ENCODE assay signal across 14 cellular contexts in the genomic region with DNA sequence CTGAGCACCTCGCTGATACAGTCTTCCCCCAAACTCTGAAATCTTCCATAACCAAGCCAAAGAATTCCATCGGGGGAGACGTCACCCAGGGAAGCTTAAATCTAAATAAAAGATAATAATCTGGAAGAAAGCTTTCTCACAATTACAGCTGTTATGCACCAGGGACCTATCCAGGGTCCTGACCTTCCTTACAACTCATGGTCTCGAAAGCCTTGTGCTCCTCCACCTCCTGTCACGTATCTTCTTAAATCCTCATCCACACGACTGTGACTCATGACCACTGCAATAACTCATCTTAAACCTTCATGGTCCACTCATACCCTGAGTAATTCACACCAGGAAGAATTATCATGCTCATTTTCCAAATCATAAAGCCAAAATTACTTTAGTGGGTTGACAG.
DNase-seq lines count a peak whose midpoint lies in the region; ATAC-seq and TF ChIP-seq lines count a peak whose summit lies in the region.
"Had no signal": no experiment of that assay in that cellular context is flagged by ENCODE, and none has a peak within 500 bp of the region (broad histone marks: within the 10 kb centered on the region; RNA-seq: fewer than 3 reads in every experiment).

No MANE protein-coding gene starts in this region.

- no TSS peak for BruUV-seq in A673 (replicated peaks; lab: Mats Ljungman, UMichigan)

- H3K4me3 ChIP-seq in A673 (ENCODE audit: low read depth, low read length, poor library complexity, severe bottlenecking): no peak overlapping the region
- no peak overlapping the region for H3K4me3 ChIP-seq in foreskin fibroblast (ENCODE audit: low read depth in 1 of 2, low read length in 2 of 2)
- H3K4me3 ChIP-seq: testis had no signal

- DNase-seq in A673 (ENCODE audit: low spot score) (peak; percentile 9), RWPE1 (ENCODE audit: low spot score) (peak; percentile 4), foreskin fibroblast (peak; percentile 1 to 3), NAMALWA (ENCODE audit: low spot score) (no peak)
- DNase-seq in activated CD4-positive, alpha-beta T cell treated with anti-CD3 and anti-CD28 coated beads for 1 hour: no peak
- DNase-seq: ACHN; activated naive CD4-positive, alpha-beta T cell; dermis blood vessel endothelial cell; GF-D8 had no signal

- intact Hi-C loops in A673 (cut with micrococcal nuclease; ENCODE audit: unreplicated experiment): no loop called here

- no peaks in the 10 kb centered on the region for H3K27me3 ChIP-seq in A673 (replicated peaks; ENCODE audit: insufficient read depth, low read depth, low read length, poor library complexity)
- H3K27me3 ChIP-seq: testis had no signal

- no peak for TF ChIP-seq CTCF in A673 (conservative IDR thresholded peaks at IDR 0.05; ENCODE audit: low read depth, low read length)
- no peak for TF ChIP-seq CTCF in RWPE1 (conservative IDR thresholded peaks at IDR 0.05; ENCODE audit: low read depth)
- TF ChIP-seq CTCF in foreskin fibroblast (IDR thresholded peaks at IDR 0.05; ENCODE audit: low read depth, low read length): no peak

- H3K9me3 ChIP-seq in A673 (ENCODE audit: low read depth, low read length, poor library complexity, severe bottlenecking): no peaks in the 10 kb centered on the region
- H3K9me3 ChIP-seq: testis had no signal

- ATAC-seq in HG02840 (IDR thresholded peaks at IDR 0.05; ENCODE audit: low FRiP score, unreplicated experiment) (no peak), HG03342 (IDR thresholded peaks at IDR 0.05; ENCODE audit: unreplicated experiment) (no peak)
- ATAC-seq: WTC11 had no signal

- no peaks in the 10 kb centered on the region for H3K36me3 ChIP-seq in A673 (ENCODE audit: insufficient read depth, low read length, poor library complexity, severe bottlenecking)

- CTCF ChIA-PET in A673 (lab: Charles Lee) (no interaction called here), RWPE1 (lab: Yijun Ruan, JAX) (no interaction called here)

- H3K27ac ChIP-seq in A673 (ENCODE audit: low read depth, low read length, poor library complexity, severe bottlenecking): no peak overlapping the region
- no peak overlapping the region for H3K27ac ChIP-seq in RWPE1
- H3K27ac ChIP-seq: testis had no signal

- H3K4me1 ChIP-seq in A673 (ENCODE audit: insufficient read depth, low read length, poor library complexity, severe bottlenecking): no peaks in the 10 kb centered on the region
- H3K4me1 ChIP-seq: testis had no signal

- no peak for TF ChIP-seq EP300 in Ishikawa (IDR thresholded peaks at IDR 0.05; ENCODE audit: borderline replicate concordance)

- POLR2A ChIA-PET in A673 (lab: Charles Lee; ENCODE audit: low non-redundant PET) (no interaction called here), RWPE1 (lab: Yijun Ruan, JAX; ENCODE audit: low non-redundant PET) (no interaction called here)

- no peak for TF ChIP-seq RAD21 in Ishikawa (IDR thresholded peaks at IDR 0.05; ENCODE audit: low read depth)

TF ChIP-seq in Ishikawa, 13 proteins besides CTCF, POLR2A, EP300 and RAD21:
- TF ChIP-seq, protein P1, sequence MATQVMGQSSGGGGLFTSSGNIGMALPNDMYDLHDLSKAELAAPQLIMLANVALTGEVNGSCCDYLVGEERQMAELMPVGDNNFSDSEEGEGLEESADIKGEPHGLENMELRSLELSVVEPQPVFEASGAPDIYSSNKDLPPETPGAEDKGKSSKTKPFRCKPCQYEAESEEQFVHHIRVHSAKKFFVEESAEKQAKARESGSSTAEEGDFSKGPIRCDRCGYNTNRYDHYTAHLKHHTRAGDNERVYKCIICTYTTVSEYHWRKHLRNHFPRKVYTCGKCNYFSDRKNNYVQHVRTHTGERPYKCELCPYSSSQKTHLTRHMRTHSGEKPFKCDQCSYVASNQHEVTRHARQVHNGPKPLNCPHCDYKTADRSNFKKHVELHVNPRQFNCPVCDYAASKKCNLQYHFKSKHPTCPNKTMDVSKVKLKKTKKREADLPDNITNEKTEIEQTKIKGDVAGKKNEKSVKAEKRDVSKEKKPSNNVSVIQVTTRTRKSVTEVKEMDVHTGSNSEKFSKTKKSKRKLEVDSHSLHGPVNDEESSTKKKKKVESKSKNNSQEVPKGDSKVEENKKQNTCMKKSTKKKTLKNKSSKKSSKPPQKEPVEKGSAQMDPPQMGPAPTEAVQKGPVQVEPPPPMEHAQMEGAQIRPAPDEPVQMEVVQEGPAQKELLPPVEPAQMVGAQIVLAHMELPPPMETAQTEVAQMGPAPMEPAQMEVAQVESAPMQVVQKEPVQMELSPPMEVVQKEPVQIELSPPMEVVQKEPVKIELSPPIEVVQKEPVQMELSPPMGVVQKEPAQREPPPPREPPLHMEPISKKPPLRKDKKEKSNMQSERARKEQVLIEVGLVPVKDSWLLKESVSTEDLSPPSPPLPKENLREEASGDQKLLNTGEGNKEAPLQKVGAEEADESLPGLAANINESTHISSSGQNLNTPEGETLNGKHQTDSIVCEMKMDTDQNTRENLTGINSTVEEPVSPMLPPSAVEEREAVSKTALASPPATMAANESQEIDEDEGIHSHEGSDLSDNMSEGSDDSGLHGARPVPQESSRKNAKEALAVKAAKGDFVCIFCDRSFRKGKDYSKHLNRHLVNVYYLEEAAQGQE (IDR thresholded peaks at IDR 0.05; ENCODE audit: low read depth): peak; percentile 73
- TF ChIP-seq, protein P2, sequence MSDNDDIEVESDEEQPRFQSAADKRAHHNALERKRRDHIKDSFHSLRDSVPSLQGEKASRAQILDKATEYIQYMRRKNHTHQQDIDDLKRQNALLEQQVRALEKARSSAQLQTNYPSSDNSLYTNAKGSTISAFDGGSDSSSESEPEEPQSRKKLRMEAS (IDR thresholded peaks at IDR 0.05): no peak

Comparison
In these comparisons a context has a peak if more than half of its experiments do, and no peak if none do; other contexts are left out.
1. DNase-seq: peak in A673 (single experiment), RWPE1 (single experiment) and foreskin fibroblast (2 of 2); none in NAMALWA (single experiment) and activated CD4-positive, alpha-beta T cell treated with anti-CD3 and anti-CD28 coated beads for 1 hour (single experiment).